16 cellular contexts compared by ENCODE assay signal in the genomic region with DNA sequence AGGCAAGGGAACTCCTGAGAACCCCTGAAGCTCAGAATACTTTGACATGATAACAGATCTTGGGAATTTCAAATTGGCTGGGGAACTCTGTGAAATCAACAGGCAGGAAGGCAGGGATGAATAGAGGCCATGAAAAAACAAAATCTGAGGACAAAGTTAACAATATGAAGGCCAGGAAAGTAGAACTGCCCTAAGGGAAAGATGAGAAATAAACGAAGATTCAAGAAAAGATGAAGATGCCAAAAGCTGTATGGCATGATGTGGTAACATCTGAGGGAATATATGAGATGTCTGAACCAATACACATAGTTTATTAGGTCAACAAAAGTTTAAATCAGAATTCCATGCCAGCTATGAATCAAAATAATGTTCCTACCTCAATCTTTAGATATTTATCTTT. TPM values are rescaled to one million over a fixed set of nuclear protein-coding genes. Genes with fewer than 3 reads are reported as not detected.
"Had no signal": no experiment of that assay in that cellular context is flagged by ENCODE, and none has a peak within 500 bp of the region (broad histone marks: within the 10 kb centered on the region; RNA-seq: fewer than 3 reads in every experiment).

No MANE protein-coding gene starts in this region.

- H3K9me3 ChIP-seq: MG63, SK-N-SH had no signal

- ATAC-seq: Panc1, PC-3 had no signal

- H3K4me3 ChIP-seq: MG63 had no signal

- H3K4me2 ChIP-seq: SK-N-SH had no signal

- H3K27me3 ChIP-seq: MG63 had no signal

- H3K36me3 ChIP-seq: MG63 had no signal

- DNase-seq: IMR-90; Karpas-422; KG1; MG63; NCI-H1417 treated with DMSO at 0.1 percent for 48 hours; NCI-H1694; NCI-H2171 treated with DMSO at 0.1 percent for 48 hours; NCI-H446 treated with DMSO at 0.1 percent for 48 hours; NCI-H82; NK-92 treated with Interleukin-12 subunit alpha and Interleukin-12 subunit beta, amount 100 ng/mL, for 24 hours; PC-3; SK-N-SH; SW 1271 had no signal

- H3K27ac ChIP-seq: RWPE1 had no signal

- H3K9ac ChIP-seq: SK-N-SH had no signal

RNA-seq across cellular contexts. Expression of a gene that starts 58.2 kb away (rescaled TPM):
- total RNA-seq: SK-MEL-5 had no signal
